ENCODE assay signal across 1 cellular context in genomic region chr20:62888910-62889309, GRCh38.
TF ChIP-seq lines count a peak whose summit lies in the region.

No MANE protein-coding gene starts in this region.

TF ChIP-seq in HepG2, 621 proteins besides CTCF, POLR2A, EP300 and RAD21:
- TF ChIP-seq AGO2 (optimal IDR thresholded peaks at IDR 0.05; ENCODE audit: low read depth, low read length) (peak; percentile 80), ZNF768 (CRISPR knock-in tag; IDR thresholded peaks at IDR 0.05) (peak; percentile 30; the same call in 1 of the 2 replicates), ZNF441 (CRISPR knock-in tag; IDR thresholded peaks at IDR 0.05; ENCODE audit: borderline replicate concordance) (no peak)
- TF ChIP-seq, protein P1, sequence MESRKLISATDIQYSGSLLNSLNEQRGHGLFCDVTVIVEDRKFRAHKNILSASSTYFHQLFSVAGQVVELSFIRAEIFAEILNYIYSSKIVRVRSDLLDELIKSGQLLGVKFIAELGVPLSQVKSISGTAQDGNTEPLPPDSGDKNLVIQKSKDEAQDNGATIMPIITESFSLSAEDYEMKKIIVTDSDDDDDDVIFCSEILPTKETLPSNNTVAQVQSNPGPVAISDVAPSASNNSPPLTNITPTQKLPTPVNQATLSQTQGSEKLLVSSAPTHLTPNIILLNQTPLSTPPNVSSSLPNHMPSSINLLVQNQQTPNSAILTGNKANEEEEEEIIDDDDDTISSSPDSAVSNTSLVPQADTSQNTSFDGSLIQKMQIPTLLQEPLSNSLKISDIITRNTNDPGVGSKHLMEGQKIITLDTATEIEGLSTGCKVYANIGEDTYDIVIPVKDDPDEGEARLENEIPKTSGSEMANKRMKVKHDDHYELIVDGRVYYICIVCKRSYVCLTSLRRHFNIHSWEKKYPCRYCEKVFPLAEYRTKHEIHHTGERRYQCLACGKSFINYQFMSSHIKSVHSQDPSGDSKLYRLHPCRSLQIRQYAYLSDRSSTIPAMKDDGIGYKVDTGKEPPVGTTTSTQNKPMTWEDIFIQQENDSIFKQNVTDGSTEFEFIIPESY (CRISPR knock-in tag; IDR thresholded peaks at IDR 0.05), result peak; percentile 63; the same call in 1 of the 2 replicates
TF ChIP-seq in HepG2: peak in this region for 3.
